Comparison of ENCODE assay signal across 9 cellular contexts in the genomic region with DNA sequence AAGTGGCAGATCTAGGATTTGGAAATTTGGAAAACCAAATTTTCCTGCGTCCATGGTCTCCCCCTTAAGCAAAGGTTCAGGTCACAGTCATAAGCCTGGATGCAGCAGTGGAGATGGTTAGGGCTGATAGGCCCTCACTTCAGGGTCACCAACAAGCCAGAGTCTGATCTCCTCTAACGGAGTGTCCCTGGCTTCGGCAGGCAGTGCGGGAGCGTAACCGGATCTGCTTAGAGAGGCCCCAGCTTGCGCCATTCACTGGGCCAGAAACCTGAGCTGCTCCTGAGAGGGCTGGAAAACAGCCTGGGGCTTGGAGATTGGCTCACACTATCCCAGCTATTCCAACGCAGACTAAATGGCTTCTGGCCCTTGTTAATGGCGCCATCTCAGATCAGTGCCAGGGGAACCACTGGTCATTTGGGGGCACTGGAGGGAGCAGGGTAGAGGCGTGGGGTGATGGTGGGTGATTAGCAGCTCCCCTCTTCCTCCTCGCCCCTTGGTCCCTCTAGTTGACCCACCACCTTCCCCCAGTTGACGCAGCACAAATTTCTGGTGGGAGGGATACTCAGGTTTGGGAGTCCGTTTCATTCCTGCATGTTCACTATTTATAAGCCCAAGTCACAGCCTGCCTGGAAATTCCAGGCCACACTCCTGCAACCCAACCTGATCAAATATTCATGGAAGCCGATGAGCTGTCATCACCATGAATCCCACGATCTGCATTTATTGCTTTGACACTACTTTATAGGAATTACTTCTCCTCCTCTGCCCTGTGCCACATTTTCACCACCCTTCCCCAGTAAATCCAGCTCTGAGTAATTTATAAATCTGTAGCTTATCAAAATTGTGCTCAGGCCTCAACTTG.
DNase-seq lines count a peak whose midpoint lies in the region; ATAC-seq and TF ChIP-seq lines count a peak whose summit lies in the region.
"Had no signal": no experiment of that assay in that cellular context is flagged by ENCODE, and none has a peak within 500 bp of the region (broad histone marks: within the 10 kb centered on the region; RNA-seq: fewer than 3 reads in every experiment).

No MANE protein-coding gene starts in this region.

- no peaks in the 10 kb centered on the region for H3K9me3 ChIP-seq in trophoblast cell (ENCODE audit: insufficient read depth, low read depth, low read length)

- H4K8ac ChIP-seq in trophoblast cell (ENCODE audit: low read depth, low read length) = peak overlapping the region; percentile 58

- H2BK5ac ChIP-seq in trophoblast cell (ENCODE audit: low read depth, low read length, poor library complexity) = peak overlapping the region; percentile 64

- no peaks in the 10 kb centered on the region for H3K36me3 Mint-ChIP-seq in stimulated activated naive B cell treated with anti-CD40 and anti-IgM and Interleukin-4, amounts not matched to agents 10 μg/mL and 1 μg/mL and 100 μg/mL, for 72 hours
- no peaks in the 10 kb centered on the region for H3K36me3 Mint-ChIP-seq in activated T-helper 2 cell treated with anti-CD3 and anti-CD28 coated beads, Interferon-gamma antibody, Interleukin-2, Interleukin-4, amounts not matched to agents 10 μg/mL and 5 μg/mL and 100 μg/mL, durations not matched to agents 14 hours and 24 hours and 36 hours (ENCODE audit: low read depth)
- H3K36me3 Mint-ChIP-seq: naive thymus-derived CD8-positive, alpha-beta T cell had no signal

- no peak overlapping the region for H3K4me3 Mint-ChIP-seq in stimulated activated naive B cell treated with anti-CD40 and anti-IgM and Interleukin-4, amounts not matched to agents 10 μg/mL and 1 μg/mL and 100 μg/mL, for 72 hours
- no peak overlapping the region for H3K4me3 Mint-ChIP-seq in activated T-helper 2 cell treated with anti-CD3 and anti-CD28 coated beads, Interferon-gamma antibody, Interleukin-2, Interleukin-4, amounts not matched to agents 10 μg/mL and 5 μg/mL and 100 μg/mL, durations not matched to agents 14 hours and 24 hours and 36 hours (ENCODE audit: low read depth)
- H3K4me3 Mint-ChIP-seq: naive thymus-derived CD8-positive, alpha-beta T cell had no signal

- H3K9ac ChIP-seq in trophoblast cell (ENCODE audit: low read length) = no peak overlapping the region

- WGBS in trophoblast cell (ENCODE audit: extremely low coverage, insufficient coverage, insufficient read length) = no CpG with 5 or more reads among the region's 15 CpGs

- H3K27me3 Mint-ChIP-seq in stimulated activated naive B cell treated with anti-CD40 and anti-IgM and Interleukin-4, amounts not matched to agents 10 μg/mL and 1 μg/mL and 100 μg/mL, for 72 hours = peaks cover 0 to 5% of the 10 kb centered on the region in 2 donors
- peaks cover 1% of the 10 kb centered on the region for H3K27me3 Mint-ChIP-seq in activated T-helper 2 cell treated with anti-CD3 and anti-CD28 coated beads, Interferon-gamma antibody, Interleukin-2, Interleukin-4, amounts not matched to agents 10 μg/mL and 5 μg/mL and 100 μg/mL, durations not matched to agents 14 hours and 24 hours and 36 hours (ENCODE audit: low read depth)

- peaks cover 3% of the 10 kb centered on the region for H3K79me1 ChIP-seq in trophoblast cell (ENCODE audit: low read length)

- peak overlapping the region; percentile 50 for H4K91ac ChIP-seq in trophoblast cell (ENCODE audit: low read depth, low read length)

- peak overlapping the region; percentile 43 for H3K27ac ChIP-seq in trophoblast cell (ENCODE audit: low read depth, low read length)

- TF ChIP-seq CTCF in GM13977 (IDR thresholded peaks at IDR 0.05; ENCODE audit: extremely low read depth, insufficient read depth, missing control alignments) = no peak

- intact Hi-C loops in Right ventricle myocardium superior (cut with DNase I) = no loop called here
- intact Hi-C loops in activated T-helper 2 cell treated with anti-CD3 and anti-CD28 coated beads, Interferon-gamma antibody, Interleukin-2, Interleukin-4, amounts not matched to agents 10 μg/mL and 5 μg/mL and 100 μg/mL, durations not matched to agents 14 hours and 24 hours and 36 hours (cut with micrococcal nuclease) = no loop called here

- peak overlapping the region; percentile 13 for H2AK5ac ChIP-seq in trophoblast cell (ENCODE audit: low read length)

- H3K79me2 ChIP-seq in trophoblast cell (ENCODE audit: control insufficient read depth, insufficient read depth, low read length, poor library complexity) = no peaks in the 10 kb centered on the region

- peak overlapping the region; percentile 61 for H3K14ac ChIP-seq in trophoblast cell (ENCODE audit: low read length)

- H3K18ac ChIP-seq in trophoblast cell (ENCODE audit: low read length) = peak overlapping the region; percentile 39

- peak overlapping the region; percentile 13 for H3K4me2 ChIP-seq in trophoblast cell (ENCODE audit: low read length)

- H3K36me3 ChIP-seq in trophoblast cell (ENCODE audit: control insufficient read depth in 1 of 2, insufficient read depth in 2 of 2, low read length in 2 of 2) = no peaks in the 10 kb centered on the region

- peak overlapping the region; percentile 91 for H2BK12ac ChIP-seq in trophoblast cell (ENCODE audit: low read length)

- H3K23ac ChIP-seq in trophoblast cell (ENCODE audit: low read length) = no peak overlapping the region

- no peak overlapping the region for H3K4me3 ChIP-seq in trophoblast cell (ENCODE audit: low read depth, low read length)

- no peak overlapping the region for H3K27ac Mint-ChIP-seq in stimulated activated naive B cell treated with anti-CD40 and anti-IgM and Interleukin-4, amounts not matched to agents 10 μg/mL and 1 μg/mL and 100 μg/mL, for 72 hours
- H3K27ac Mint-ChIP-seq in activated T-helper 2 cell treated with anti-CD3 and anti-CD28 coated beads, Interferon-gamma antibody, Interleukin-2, Interleukin-4, amounts not matched to agents 10 μg/mL and 5 μg/mL and 100 μg/mL, durations not matched to agents 14 hours and 24 hours and 36 hours = no peak overlapping the region
- H3K27ac Mint-ChIP-seq: naive thymus-derived CD8-positive, alpha-beta T cell had no signal

- peaks cover 5 to 10% of the 10 kb centered on the region in 2 experiments for H3K4me1 ChIP-seq in trophoblast cell (ENCODE audit: control insufficient read depth in 1 of 2, insufficient read depth in 2 of 2, low read length in 2 of 2)

- peak; percentile 90 for ATAC-seq in Right ventricle myocardium superior (ENCODE audit: poor library complexity)
- no peak for ATAC-seq in stimulated activated naive B cell treated with anti-CD40 and anti-IgM and Interleukin-4, amounts not matched to agents 10 μg/mL and 1 μg/mL and 100 μg/mL, for 72 hours (replicated peaks)
- ATAC-seq: naive thymus-derived CD8-positive, alpha-beta T cell had no signal

- DNase-seq in HuH-7.5 (ENCODE audit: low spot score) (peak; percentile 82), RPMI7951 (ENCODE audit: low read depth) (peak; percentile 69), Right ventricle myocardium superior (peak; percentile 81), trophoblast cell (peak; percentile 89 to 90), GM13977 (ENCODE audit: low spot score) (no peak), SKM-1 treated with dmso at 0.1 percent for 144 hours (lab: John Stamatoyannopoulos, UW; ENCODE audit: unreplicated experiment) (no peak)
- no peak for DNase-seq in stimulated activated naive B cell treated with anti-CD40 and anti-IgM and Interleukin-4, amounts not matched to agents 10 μg/mL and 1 μg/mL and 100 μg/mL, for 72 hours
- no peak for DNase-seq in activated T-helper 2 cell treated with anti-CD3 and anti-CD28 coated beads, Interferon-gamma antibody, Interleukin-2, Interleukin-4, amounts not matched to agents 10 μg/mL and 5 μg/mL and 100 μg/mL, durations not matched to agents 14 hours and 24 hours and 36 hours (ENCODE audit: low spot score)
- DNase-seq: naive thymus-derived CD8-positive, alpha-beta T cell had no signal

- peak overlapping the region; percentile 52 for H2BK120ac ChIP-seq in trophoblast cell (ENCODE audit: insufficient read depth, low read length, poor library complexity)

- peak overlapping the region; percentile 22 for H4K12ac ChIP-seq in trophoblast cell (ENCODE audit: low read depth, low read length)

- no peak overlapping the region for H3K4ac ChIP-seq in trophoblast cell (ENCODE audit: low read depth, low read length)

- peaks cover 0 to 3% of the 10 kb centered on the region in 2 donors for H3K9me3 Mint-ChIP-seq in stimulated activated naive B cell treated with anti-CD40 and anti-IgM and Interleukin-4, amounts not matched to agents 10 μg/mL and 1 μg/mL and 100 μg/mL, for 72 hours
- no peaks in the 10 kb centered on the region for H3K9me3 Mint-ChIP-seq in activated T-helper 2 cell treated with anti-CD3 and anti-CD28 coated beads, Interferon-gamma antibody, Interleukin-2, Interleukin-4, amounts not matched to agents 10 μg/mL and 5 μg/mL and 100 μg/mL, durations not matched to agents 14 hours and 24 hours and 36 hours
- H3K9me3 Mint-ChIP-seq: naive thymus-derived CD8-positive, alpha-beta T cell had no signal

- H2AFZ ChIP-seq in trophoblast cell (ENCODE audit: insufficient read depth, low read length, poor library complexity) = peak overlapping the region; percentile 73

- no peaks in the 10 kb centered on the region for H3K27me3 ChIP-seq in trophoblast cell (ENCODE audit: insufficient read depth, low read length)

- peaks cover 13 to 17% of the 10 kb centered on the region in 2 donors for H3K4me1 Mint-ChIP-seq in stimulated activated naive B cell treated with anti-CD40 and anti-IgM and Interleukin-4, amounts not matched to agents 10 μg/mL and 1 μg/mL and 100 μg/mL, for 72 hours
- H3K4me1 Mint-ChIP-seq in activated T-helper 2 cell treated with anti-CD3 and anti-CD28 coated beads, Interferon-gamma antibody, Interleukin-2, Interleukin-4, amounts not matched to agents 10 μg/mL and 5 μg/mL and 100 μg/mL, durations not matched to agents 14 hours and 24 hours and 36 hours (ENCODE audit: low read depth) = no peaks in the 10 kb centered on the region

- in situ Hi-C loops in GM13977 (cut with MboI; ENCODE audit: low pct_unique_long_range_greater_than_20kb, low sequenced_read_pairs, unreplicated experiment) = no loop called here

Comparison
In these comparisons a context has a peak if more than half of its experiments do, and no peak if none do; other contexts are left out.
1. DNase-seq: peak in HuH-7.5 (single experiment), RPMI7951 (single experiment), Right ventricle myocardium superior (single experiment) and trophoblast cell (2 of 2); none in stimulated activated naive B cell treated with anti-CD40 and anti-IgM and Interleukin-4, amounts not matched to agents 10 μg/mL and 1 μg/mL and 100 μg/mL, for 72 hours (single experiment), GM13977 (single experiment), SKM-1 treated with dmso at 0.1 percent for 144 hours (single experiment) and activated T-helper 2 cell treated with anti-CD3 and anti-CD28 coated beads, Interferon-gamma antibody, Interleukin-2, Interleukin-4, amounts not matched to agents 10 μg/mL and 5 μg/mL and 100 μg/mL, durations not matched to agents 14 hours and 24 hours and 36 hours (single experiment).